In genomic region chr15:38080651-38081271, GRCh38 we compare ENCODE assay signal across 18 cellular contexts.
"Had no signal": no experiment of that assay in that cellular context is flagged by ENCODE, and none has a peak within 500 bp of the region (broad histone marks: within the 10 kb centered on the region; RNA-seq: fewer than 3 reads in every experiment).

No MANE protein-coding gene starts in this region.

- H3K27me3 ChIP-seq: cardiac muscle cell, gastroesophageal sphincter, right lobe of liver, tibial artery had no signal

- H3K36me3 ChIP-seq: cardiac muscle cell, gastroesophageal sphincter, right lobe of liver, tibial artery had no signal

- H3K4me3 ChIP-seq: cardiac muscle cell, gastroesophageal sphincter, right lobe of liver, skin epidermis, tibial artery had no signal

- H3K27ac ChIP-seq: cardiac muscle cell, gastroesophageal sphincter, right lobe of liver, tibial artery had no signal

- H3K9me3 ChIP-seq: gastroesophageal sphincter, right lobe of liver, tibial artery had no signal

- DNase-seq: activated CD8-positive, alpha-beta memory T cell treated with anti-CD3 and anti-CD28 coated beads, Interleukin-2, amount 50 U/mL, for 4 hours; activated naive CD4-positive, alpha-beta T cell treated with anti-CD3 and anti-CD28 coated beads for 36 hours; activated naive CD8-positive, alpha-beta T cell treated with anti-CD3 and anti-CD28 coated beads, Interleukin-2, amount 10 ng/mL, durations not matched to agents 7 days and 5 days; activated T-cell treated with anti-CD3 and anti-CD28 coated beads, Interleukin-2, amount 50 U/mL, for 24 hours; effector CD8-positive, alpha-beta T cell; head of caudate nucleus; hypothalamus; islet precursor cell; left colon; nephron progenitor cell; right lobe of liver; stimulated activated CD4-positive, alpha-beta T cell treated with anti-CD3 and anti-CD28 coated beads, Interleukin-2, amount 100 ng/mL, for 24 hours; stimulated activated naive CD8-positive, alpha-beta T cell treated with anti-CD3 and anti-CD28 coated beads, Interleukin-15, amount 100 ng/mL, for 72 hours; T-cell; tibial artery had no signal
